In the genomic region with DNA sequence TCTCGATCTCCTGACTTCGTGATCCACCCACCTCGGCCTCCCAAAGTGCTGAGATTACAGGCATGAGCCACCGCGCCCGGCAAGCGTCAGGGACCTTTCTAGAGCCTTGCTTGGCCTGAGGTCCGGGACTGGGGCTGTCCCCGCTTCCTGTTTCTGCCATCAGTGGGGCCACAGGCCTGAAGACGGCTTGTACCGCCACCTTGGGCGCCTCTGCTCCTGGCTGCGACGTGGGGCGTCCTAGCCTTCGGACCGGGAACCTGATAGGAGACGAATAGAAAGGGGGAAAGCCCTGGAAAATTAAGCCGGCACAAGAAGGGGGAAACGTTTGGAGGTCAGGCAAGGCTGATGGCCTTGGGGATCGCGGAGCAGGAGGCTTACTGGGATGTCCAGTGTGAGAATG, we compare ENCODE assay signal across 8 cellular contexts. TPM values are rescaled to one million over a fixed set of nuclear protein-coding genes. Genes with fewer than 3 reads are reported as not detected.
A peak's percentile ranks its signal among the peaks of the same experiment; 100 is the strongest.
DNase-seq lines count a peak whose midpoint lies in the region; TF ChIP-seq lines count a peak whose summit lies in the region.

No MANE protein-coding gene starts in this region.

- no peak overlapping the region for H3K9ac ChIP-seq in parathyroid adenoma

- DNase-seq in ELF-1 (ENCODE audit: low read depth, low spot score) (peak; percentile 31), RWPE1 (ENCODE audit: low spot score) (no peak), epithelial cell of esophagus (ENCODE audit: low read depth) (no peak), posterior vena cava (ENCODE audit: low spot score) (no peak), globus pallidus (ENCODE audit: low spot score) (no peak), AG08395 (ENCODE audit: low spot score) (no peak), SIG-M5 treated with dmso at 0.1 percent for 504 hours (lab: John Stamatoyannopoulos, UW; ENCODE audit: unreplicated experiment) (no peak)

- peak overlapping the region; percentile 81 for H3K27ac ChIP-seq in RWPE1
- no peak overlapping the region for H3K27ac ChIP-seq in parathyroid adenoma

- CTCF ChIA-PET in RWPE1 (lab: Yijun Ruan, JAX): interaction anchor here (0.6 to 2.9 kb wide), 6 partner anchors 14 to 510 kb away, joined by 3 to 17 read pairs (median 3); no protein-coding TSS in a partner anchor

- H3K36me3 ChIP-seq in parathyroid adenoma (ENCODE audit: control insufficient read depth, insufficient read depth, low read length): no peaks in the 10 kb centered on the region

- peak overlapping the region; percentile 2 for H3K4me2 ChIP-seq in parathyroid adenoma (ENCODE audit: low read length)

- H3K4me3 ChIP-seq in epithelial cell of esophagus (ENCODE audit: low read length) (peak overlapping the region; percentile 49), parathyroid adenoma (ENCODE audit: low read depth, low read length) (peak overlapping the region; percentile 65)

- H3K27me3 ChIP-seq in parathyroid adenoma (ENCODE audit: control insufficient read depth, insufficient read depth, low read length): no peaks in the 10 kb centered on the region

- no peak overlapping the region for H2AFZ ChIP-seq in parathyroid adenoma

- H3K9me3 ChIP-seq in parathyroid adenoma (ENCODE audit: control insufficient read depth, low read length): no peaks in the 10 kb centered on the region

- POLR2A ChIA-PET in RWPE1 (lab: Yijun Ruan, JAX; ENCODE audit: low non-redundant PET): no interaction called here

- TF ChIP-seq CTCF in RWPE1 (conservative IDR thresholded peaks at IDR 0.05; ENCODE audit: low read depth) (no peak), epithelial cell of esophagus (IDR thresholded peaks at IDR 0.05; ENCODE audit: insufficient read depth, low read depth, low read length, missing control alignments) (no peak), parathyroid adenoma (IDR thresholded peaks at IDR 0.05) (no peak)

- H3K79me2 ChIP-seq in parathyroid adenoma: no peaks in the 10 kb centered on the region

- no peaks in the 10 kb centered on the region for H3K4me1 ChIP-seq in parathyroid adenoma

- intact Hi-C loops in posterior vena cava (cut with DNase I): loop anchor here in 1 of 2 donors (5.0 kb wide), 1 partner anchor 310 kb away; no protein-coding TSS in a partner anchor

RNA-seq across cellular contexts. Expression of gene RNF6, which starts 35.1 kb away (rescaled TPM):
- 10 to 100 TPM; 24.5 to 30.9 TPM for total RNA-seq in posterior vena cava
